In the genomic region with DNA sequence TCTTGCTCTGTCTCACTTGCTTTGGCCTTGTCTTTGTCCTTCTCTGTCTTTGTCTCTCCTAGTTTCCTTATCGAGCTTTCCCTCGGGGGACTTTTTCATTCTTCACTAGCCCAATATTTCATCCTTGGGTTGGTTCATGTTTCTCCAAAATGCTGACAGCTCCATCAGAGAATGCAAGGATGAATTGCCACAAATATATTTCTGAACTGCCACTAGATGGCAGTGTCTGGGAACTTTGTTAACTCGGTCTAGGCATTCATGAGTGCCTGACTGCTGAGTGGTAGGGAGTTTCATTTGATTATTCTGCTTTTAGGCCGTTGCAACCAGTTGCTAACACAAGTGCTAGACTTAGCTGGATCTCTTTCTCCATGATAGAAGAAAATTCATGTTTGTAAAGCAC, we compare ENCODE assay signal across 9 cellular contexts.
DNase-seq lines count a peak whose midpoint lies in the region; ATAC-seq, FAIRE-seq and TF ChIP-seq lines count a peak whose summit lies in the region.
"Had no signal": no experiment of that assay in that cellular context is flagged by ENCODE, and none has a peak within 500 bp of the region (broad histone marks: within the 10 kb centered on the region; RNA-seq: fewer than 3 reads in every experiment).

No MANE protein-coding gene starts in this region.

- peak; percentile 68 for ATAC-seq in mucosa of descending colon

- BruUV-seq in endothelial cell of umbilical vein (replicated peaks; lab: Mats Ljungman, UMichigan): no TSS peak

- H2AFZ ChIP-seq in endothelial cell of umbilical vein (ENCODE audit: low read depth, low read length): no peak overlapping the region

- H4K20me1 ChIP-seq in endothelial cell of umbilical vein (replicated peaks; ENCODE audit: control insufficient read depth, extremely low read depth, insufficient read depth, low read length): no peaks in the 10 kb centered on the region

- CTCF ChIA-PET in endothelial cell of umbilical vein (lab: Charles Lee): interaction anchor here (0.6 to 2.6 kb wide), 38 partner anchors 10 to 1377 kb away, joined by 3 to 77 read pairs (median 5); no protein-coding TSS in a partner anchor

- POLR2A ChIA-PET in endothelial cell of umbilical vein (lab: Charles Lee): no interaction called here

- no peak overlapping the region for H3K27ac ChIP-seq in endothelial cell of umbilical vein (ENCODE audit: insufficient read depth, low read depth, low read length)

- no peaks in the 10 kb centered on the region for H3K79me2 ChIP-seq in endothelial cell of umbilical vein (ENCODE audit: control insufficient read depth, insufficient read depth, low read length)

- TF ChIP-seq CTCF in endothelial cell of umbilical vein (IDR thresholded peaks at IDR 0.05; ENCODE audit: extremely low read depth in 1 of 2, insufficient read depth in 1 of 2, low read depth in 1 of 2, low read length in 2 of 2): peak; percentile 29 to 30
- TF ChIP-seq CTCF in mucosa of descending colon (IDR thresholded peaks at IDR 0.05): peak; percentile 10

- no peaks in the 10 kb centered on the region for H3K27me3 ChIP-seq in H7 (ENCODE audit: control insufficient read depth, insufficient read depth, low read length)
- H3K27me3 ChIP-seq in endothelial cell of umbilical vein (ENCODE audit: control insufficient read depth in 2 of 2, insufficient read depth in 2 of 2, low read length in 2 of 2): peaks cover 0 to 2% of the 10 kb centered on the region in 2 experiments

- FAIRE-seq in endothelial cell of umbilical vein (lab: Jason Lieb, UNC): peak; percentile 98

- H3K9ac ChIP-seq in endothelial cell of umbilical vein (replicated peaks; ENCODE audit: extremely low read depth, insufficient read depth, low read length): no peak overlapping the region

- dilution Hi-C loops in endothelial cell of umbilical vein (cut with MboI; ENCODE audit: extremely low pct_ligation_motif_present, low sequenced_read_pairs): no loop called here

- no peak overlapping the region for H3K4me2 ChIP-seq in endothelial cell of umbilical vein (ENCODE audit: insufficient read depth, low read length)

- peak; percentile 62 for DNase-seq in GM03348 (ENCODE audit: low spot score)
- DNase-seq in H7: peak; percentile 73
- DNase-seq in RPMI8226: peak; percentile 55
- DNase-seq in endothelial cell of umbilical vein (ENCODE audit: low read depth, low spot score): peak; percentile 35
- DNase-seq in mucosa of descending colon: peak in 1 of 3 donors; percentile 15
- DNase-seq in T1000 (lab: John Stamatoyannopoulos, UW): no peak
- DNase-seq in COLO668 (lab: John Stamatoyannopoulos, UW; ENCODE audit: unreplicated experiment): no peak
- DNase-seq in OCI-M1 (lab: John Stamatoyannopoulos, UW): no peak
- DNase-seq: activated T-cell treated with anti-CD3 and anti-CD28 coated beads, Interleukin-2, amount 50 U/mL, for 4 hours had no signal

- H3K4me1 ChIP-seq in endothelial cell of umbilical vein (ENCODE audit: control insufficient read depth, extremely low read depth, insufficient read depth, low read length): no peaks in the 10 kb centered on the region
- no peaks in the 10 kb centered on the region for H3K4me1 ChIP-seq in mucosa of descending colon (ENCODE audit: low read depth)

- H3K9me3 ChIP-seq in endothelial cell of umbilical vein (replicated peaks; ENCODE audit: control insufficient read depth, insufficient read depth, low read length) (no peaks in the 10 kb centered on the region), mucosa of descending colon (no peaks in the 10 kb centered on the region)

- TF ChIP-seq POLR2A in endothelial cell of umbilical vein (IDR thresholded peaks at IDR 0.05; ENCODE audit: low read depth, low read length): no peak

- H3K36me3 ChIP-seq in H7 (replicated peaks; ENCODE audit: control insufficient read depth, insufficient read depth, low read length) (no peaks in the 10 kb centered on the region), endothelial cell of umbilical vein (ENCODE audit: control insufficient read depth in 2 of 2, extremely low read depth in 1 of 2, insufficient read depth in 2 of 2, low read length in 2 of 2) (no peaks in the 10 kb centered on the region), mucosa of descending colon (ENCODE audit: low read depth) (no peaks in the 10 kb centered on the region)

- H3K4me3 ChIP-seq in H7 (ENCODE audit: insufficient read depth, low read depth, low read length) (no peak overlapping the region), endothelial cell of umbilical vein (replicated peaks in 1 of 3; ENCODE audit: insufficient read depth in 1 of 3, low read depth in 1 of 3, low read length in 3 of 3) (no peak overlapping the region), mucosa of descending colon (no peak overlapping the region)

- intact Hi-C loops in endothelial cell of umbilical vein (cut with micrococcal nuclease): loop anchor here (1.0 kb wide), 3 partner anchors 301 to 339 kb away; no protein-coding TSS in a partner anchor
- intact Hi-C loops in mucosa of descending colon (cut with DNase I, micrococcal nuclease): loop anchor here (5.0 to 10.0 kb wide), 2 partner anchors 325 to 342 kb away; no protein-coding TSS in a partner anchor

- H3K9me1 ChIP-seq in endothelial cell of umbilical vein (replicated peaks; ENCODE audit: control insufficient read depth, extremely low read depth, insufficient read depth, low read length): no peaks in the 10 kb centered on the region

TF ChIP-seq in endothelial cell of umbilical vein, 7 proteins besides CTCF, POLR2A, EP300 and RAD21:
- TF ChIP-seq, protein P1, sequence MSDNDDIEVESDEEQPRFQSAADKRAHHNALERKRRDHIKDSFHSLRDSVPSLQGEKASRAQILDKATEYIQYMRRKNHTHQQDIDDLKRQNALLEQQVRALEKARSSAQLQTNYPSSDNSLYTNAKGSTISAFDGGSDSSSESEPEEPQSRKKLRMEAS (IDR thresholded peaks at IDR 0.05; ENCODE audit: insufficient read depth, insufficient read length): no peak
- TF ChIP-seq POLR2AphosphoS5 (IDR thresholded peaks at IDR 0.05; ENCODE audit: insufficient read depth, low read depth, low read length) (no peak), MYC (IDR thresholded peaks at IDR 0.05; ENCODE audit: low read depth, low read length) (no peak), GATA2 (IDR thresholded peaks at IDR 0.05; ENCODE audit: insufficient read depth, insufficient read length, low read depth, low read length) (no peak), EZH2 (IDR thresholded peaks at IDR 0.05; ENCODE audit: borderline replicate concordance, low read depth, low read length, severe bottlenecking) (no peak), JUN (IDR thresholded peaks at IDR 0.05; ENCODE audit: borderline replicate concordance, insufficient read depth, insufficient read length, low read depth) (no peak), FOS (IDR thresholded peaks at IDR 0.05; ENCODE audit: borderline replicate concordance, insufficient read depth, low read length) (no peak)

Comparison
In these comparisons a context has a peak if more than half of its experiments do, and no peak if none do; other contexts are left out.
1. DNase-seq: peak in GM03348 (single experiment), H7 (single experiment), RPMI8226 (single experiment) and endothelial cell of umbilical vein (single experiment); none in T1000 (single experiment), COLO668 (single experiment) and OCI-M1 (single experiment).